Comparison of ENCODE assay signal across 2 cellular contexts in the genomic region with DNA sequence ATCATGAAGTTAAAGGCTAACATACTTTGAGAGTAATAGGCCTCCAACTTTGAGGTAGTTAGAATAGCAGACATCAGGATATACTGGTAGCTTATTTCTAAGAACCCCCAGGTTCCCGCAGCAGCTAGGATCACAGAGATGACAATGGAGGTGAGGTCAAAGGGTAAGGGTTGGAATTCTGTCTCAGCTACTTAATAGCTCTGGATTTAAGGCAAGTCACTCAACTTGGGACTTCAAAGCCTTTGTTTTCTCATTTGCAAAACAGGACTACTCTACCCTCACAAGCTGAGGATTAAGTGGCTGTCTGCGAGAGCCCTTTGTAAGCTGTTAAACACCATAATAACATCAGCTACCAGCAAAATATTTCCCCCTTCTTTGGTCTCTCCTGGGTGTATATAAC.
TF ChIP-seq lines count a peak whose summit lies in the region.

No MANE protein-coding gene starts in this region.

TF ChIP-seq in GM23338, 12 proteins besides CTCF, POLR2A, EP300 and RAD21 (continued from another document):
- TF ChIP-seq, protein P1, sequence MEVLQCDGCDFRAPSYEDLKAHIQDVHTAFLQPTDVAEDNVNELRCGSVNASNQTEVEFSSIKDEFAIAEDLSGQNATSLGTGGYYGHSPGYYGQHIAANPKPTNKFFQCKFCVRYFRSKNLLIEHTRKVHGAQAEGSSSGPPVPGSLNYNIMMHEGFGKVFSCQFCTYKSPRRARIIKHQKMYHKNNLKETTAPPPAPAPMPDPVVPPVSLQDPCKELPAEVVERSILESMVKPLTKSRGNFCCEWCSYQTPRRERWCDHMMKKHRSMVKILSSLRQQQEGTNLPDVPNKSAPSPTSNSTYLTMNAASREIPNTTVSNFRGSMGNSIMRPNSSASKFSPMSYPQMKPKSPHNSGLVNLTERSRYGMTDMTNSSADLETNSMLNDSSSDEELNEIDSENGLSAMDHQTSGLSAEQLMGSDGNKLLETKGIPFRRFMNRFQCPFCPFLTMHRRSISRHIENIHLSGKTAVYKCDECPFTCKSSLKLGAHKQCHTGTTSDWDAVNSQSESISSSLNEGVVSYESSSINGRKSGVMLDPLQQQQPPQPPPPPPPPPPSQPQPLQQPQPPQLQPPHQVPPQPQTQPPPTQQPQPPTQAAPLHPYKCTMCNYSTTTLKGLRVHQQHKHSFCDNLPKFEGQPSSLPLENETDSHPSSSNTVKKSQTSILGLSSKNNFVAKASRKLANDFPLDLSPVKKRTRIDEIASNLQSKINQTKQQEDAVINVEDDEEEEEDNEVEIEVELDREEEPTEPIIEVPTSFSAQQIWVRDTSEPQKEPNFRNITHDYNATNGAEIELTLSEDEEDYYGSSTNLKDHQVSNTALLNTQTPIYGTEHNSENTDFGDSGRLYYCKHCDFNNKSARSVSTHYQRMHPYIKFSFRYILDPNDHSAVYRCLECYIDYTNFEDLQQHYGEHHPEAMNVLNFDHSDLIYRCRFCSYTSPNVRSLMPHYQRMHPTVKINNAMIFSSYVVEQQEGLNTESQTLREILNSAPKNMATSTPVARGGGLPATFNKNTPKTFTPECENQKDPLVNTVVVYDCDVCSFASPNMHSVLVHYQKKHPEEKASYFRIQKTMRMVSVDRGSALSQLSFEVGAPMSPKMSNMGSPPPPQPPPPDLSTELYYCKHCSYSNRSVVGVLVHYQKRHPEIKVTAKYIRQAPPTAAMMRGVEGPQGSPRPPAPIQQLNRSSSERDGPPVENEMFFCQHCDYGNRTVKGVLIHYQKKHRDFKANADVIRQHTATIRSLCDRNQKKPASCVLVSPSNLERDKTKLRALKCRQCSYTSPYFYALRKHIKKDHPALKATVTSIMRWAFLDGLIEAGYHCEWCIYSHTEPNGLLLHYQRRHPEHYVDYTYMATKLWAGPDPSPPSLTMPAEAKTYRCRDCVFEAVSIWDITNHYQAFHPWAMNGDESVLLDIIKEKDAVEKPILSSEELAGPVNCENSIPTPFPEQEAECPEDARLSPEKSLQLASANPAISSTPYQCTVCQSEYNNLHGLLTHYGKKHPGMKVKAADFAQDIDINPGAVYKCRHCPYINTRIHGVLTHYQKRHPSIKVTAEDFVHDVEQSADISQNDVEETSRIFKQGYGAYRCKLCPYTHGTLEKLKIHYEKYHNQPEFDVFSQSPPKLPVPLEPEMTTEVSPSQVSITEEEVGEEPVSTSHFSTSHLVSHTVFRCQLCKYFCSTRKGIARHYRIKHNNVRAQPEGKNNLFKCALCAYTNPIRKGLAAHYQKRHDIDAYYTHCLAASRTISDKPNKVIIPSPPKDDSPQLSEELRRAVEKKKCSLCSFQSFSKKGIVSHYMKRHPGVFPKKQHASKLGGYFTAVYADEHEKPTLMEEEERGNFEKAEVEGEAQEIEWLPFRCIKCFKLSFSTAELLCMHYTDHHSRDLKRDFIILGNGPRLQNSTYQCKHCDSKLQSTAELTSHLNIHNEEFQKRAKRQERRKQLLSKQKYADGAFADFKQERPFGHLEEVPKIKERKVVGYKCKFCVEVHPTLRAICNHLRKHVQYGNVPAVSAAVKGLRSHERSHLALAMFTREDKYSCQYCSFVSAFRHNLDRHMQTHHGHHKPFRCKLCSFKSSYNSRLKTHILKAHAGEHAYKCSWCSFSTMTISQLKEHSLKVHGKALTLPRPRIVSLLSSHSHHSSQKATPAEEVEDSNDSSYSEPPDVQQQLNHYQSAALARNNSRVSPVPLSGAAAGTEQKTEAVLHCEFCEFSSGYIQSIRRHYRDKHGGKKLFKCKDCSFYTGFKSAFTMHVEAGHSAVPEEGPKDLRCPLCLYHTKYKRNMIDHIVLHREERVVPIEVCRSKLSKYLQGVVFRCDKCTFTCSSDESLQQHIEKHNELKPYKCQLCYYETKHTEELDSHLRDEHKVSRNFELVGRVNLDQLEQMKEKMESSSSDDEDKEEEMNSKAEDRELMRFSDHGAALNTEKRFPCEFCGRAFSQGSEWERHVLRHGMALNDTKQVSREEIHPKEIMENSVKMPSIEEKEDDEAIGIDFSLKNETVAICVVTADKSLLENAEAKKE (CRISPR knock-in tag; IDR thresholded peaks at IDR 0.05): no peak
- TF ChIP-seq ZNF114 (CRISPR knock-in tag; IDR thresholded peaks at IDR 0.05): no peak
- TF ChIP-seq JUNB (IDR thresholded peaks at IDR 0.05; ENCODE audit: unreplicated experiment): no peak
- TF ChIP-seq EZH2 (IDR thresholded peaks at IDR 0.05; ENCODE audit: low read depth, unreplicated experiment): no peak
- TF ChIP-seq, protein P2, sequence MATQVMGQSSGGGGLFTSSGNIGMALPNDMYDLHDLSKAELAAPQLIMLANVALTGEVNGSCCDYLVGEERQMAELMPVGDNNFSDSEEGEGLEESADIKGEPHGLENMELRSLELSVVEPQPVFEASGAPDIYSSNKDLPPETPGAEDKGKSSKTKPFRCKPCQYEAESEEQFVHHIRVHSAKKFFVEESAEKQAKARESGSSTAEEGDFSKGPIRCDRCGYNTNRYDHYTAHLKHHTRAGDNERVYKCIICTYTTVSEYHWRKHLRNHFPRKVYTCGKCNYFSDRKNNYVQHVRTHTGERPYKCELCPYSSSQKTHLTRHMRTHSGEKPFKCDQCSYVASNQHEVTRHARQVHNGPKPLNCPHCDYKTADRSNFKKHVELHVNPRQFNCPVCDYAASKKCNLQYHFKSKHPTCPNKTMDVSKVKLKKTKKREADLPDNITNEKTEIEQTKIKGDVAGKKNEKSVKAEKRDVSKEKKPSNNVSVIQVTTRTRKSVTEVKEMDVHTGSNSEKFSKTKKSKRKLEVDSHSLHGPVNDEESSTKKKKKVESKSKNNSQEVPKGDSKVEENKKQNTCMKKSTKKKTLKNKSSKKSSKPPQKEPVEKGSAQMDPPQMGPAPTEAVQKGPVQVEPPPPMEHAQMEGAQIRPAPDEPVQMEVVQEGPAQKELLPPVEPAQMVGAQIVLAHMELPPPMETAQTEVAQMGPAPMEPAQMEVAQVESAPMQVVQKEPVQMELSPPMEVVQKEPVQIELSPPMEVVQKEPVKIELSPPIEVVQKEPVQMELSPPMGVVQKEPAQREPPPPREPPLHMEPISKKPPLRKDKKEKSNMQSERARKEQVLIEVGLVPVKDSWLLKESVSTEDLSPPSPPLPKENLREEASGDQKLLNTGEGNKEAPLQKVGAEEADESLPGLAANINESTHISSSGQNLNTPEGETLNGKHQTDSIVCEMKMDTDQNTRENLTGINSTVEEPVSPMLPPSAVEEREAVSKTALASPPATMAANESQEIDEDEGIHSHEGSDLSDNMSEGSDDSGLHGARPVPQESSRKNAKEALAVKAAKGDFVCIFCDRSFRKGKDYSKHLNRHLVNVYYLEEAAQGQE (IDR thresholded peaks at IDR 0.05; ENCODE audit: unreplicated experiment): no peak
- no peak for TF ChIP-seq POLR2AphosphoS5 (IDR thresholded peaks at IDR 0.05; ENCODE audit: low read depth)
- no peak for TF ChIP-seq EZH2phosphoT487 (IDR thresholded peaks at IDR 0.05; ENCODE audit: unreplicated experiment)
- TF ChIP-seq CREB1 (CRISPR knock-in tag; IDR thresholded peaks at IDR 0.05; ENCODE audit: low read depth): no peak
- TF ChIP-seq NANOG (IDR thresholded peaks at IDR 0.05; ENCODE audit: borderline replicate concordance): no peak

TF ChIP-seq in WTC11, 78 proteins besides CTCF, POLR2A, EP300 and RAD21 (continued from another document and continues in another):
- TF ChIP-seq ARID4B (CRISPR knock-in tag; IDR thresholded peaks at IDR 0.05; ENCODE audit: borderline replicate concordance): no peak
- TF ChIP-seq, protein P3, sequence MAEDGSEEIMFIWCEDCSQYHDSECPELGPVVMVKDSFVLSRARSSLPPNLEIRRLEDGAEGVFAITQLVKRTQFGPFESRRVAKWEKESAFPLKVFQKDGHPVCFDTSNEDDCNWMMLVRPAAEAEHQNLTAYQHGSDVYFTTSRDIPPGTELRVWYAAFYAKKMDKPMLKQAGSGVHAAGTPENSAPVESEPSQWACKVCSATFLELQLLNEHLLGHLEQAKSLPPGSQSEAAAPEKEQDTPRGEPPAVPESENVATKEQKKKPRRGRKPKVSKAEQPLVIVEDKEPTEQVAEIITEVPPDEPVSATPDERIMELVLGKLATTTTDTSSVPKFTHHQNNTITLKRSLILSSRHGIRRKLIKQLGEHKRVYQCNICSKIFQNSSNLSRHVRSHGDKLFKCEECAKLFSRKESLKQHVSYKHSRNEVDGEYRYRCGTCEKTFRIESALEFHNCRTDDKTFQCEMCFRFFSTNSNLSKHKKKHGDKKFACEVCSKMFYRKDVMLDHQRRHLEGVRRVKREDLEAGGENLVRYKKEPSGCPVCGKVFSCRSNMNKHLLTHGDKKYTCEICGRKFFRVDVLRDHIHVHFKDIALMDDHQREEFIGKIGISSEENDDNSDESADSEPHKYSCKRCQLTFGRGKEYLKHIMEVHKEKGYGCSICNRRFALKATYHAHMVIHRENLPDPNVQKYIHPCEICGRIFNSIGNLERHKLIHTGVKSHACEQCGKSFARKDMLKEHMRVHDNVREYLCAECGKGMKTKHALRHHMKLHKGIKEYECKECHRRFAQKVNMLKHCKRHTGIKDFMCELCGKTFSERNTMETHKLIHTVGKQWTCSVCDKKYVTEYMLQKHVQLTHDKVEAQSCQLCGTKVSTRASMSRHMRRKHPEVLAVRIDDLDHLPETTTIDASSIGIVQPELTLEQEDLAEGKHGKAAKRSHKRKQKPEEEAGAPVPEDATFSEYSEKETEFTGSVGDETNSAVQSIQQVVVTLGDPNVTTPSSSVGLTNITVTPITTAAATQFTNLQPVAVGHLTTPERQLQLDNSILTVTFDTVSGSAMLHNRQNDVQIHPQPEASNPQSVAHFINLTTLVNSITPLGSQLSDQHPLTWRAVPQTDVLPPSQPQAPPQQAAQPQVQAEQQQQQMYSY (CRISPR knock-in tag; IDR thresholded peaks at IDR 0.05): no peak
- no peak for TF ChIP-seq NFYB (CRISPR knock-in tag; conservative IDR thresholded peaks at IDR 0.05; ENCODE audit: low read depth)
- no peak for TF ChIP-seq ELF4 (CRISPR knock-in tag; IDR thresholded peaks at IDR 0.05; ENCODE audit: low read depth)
- no peak for TF ChIP-seq GTF2I (CRISPR knock-in tag; conservative IDR thresholded peaks at IDR 0.05)
- TF ChIP-seq ZNF281 (CRISPR knock-in tag; IDR thresholded peaks at IDR 0.05): no peak
- TF ChIP-seq CREB1 (CRISPR knock-in tag; IDR thresholded peaks at IDR 0.05): no peak
- TF ChIP-seq ERG (CRISPR knock-in tag; IDR thresholded peaks at IDR 0.05): no peak
